In genomic region chrX:86197815-86198214, GRCh38 we compare ENCODE assay signal across 9 cellular contexts. TPM values are rescaled to one million over a fixed set of nuclear protein-coding genes. Genes with fewer than 3 reads are reported as not detected.
"Had no signal": no experiment of that assay in that cellular context is flagged by ENCODE, and none has a peak within 500 bp of the region (broad histone marks: within the 10 kb centered on the region; RNA-seq: fewer than 3 reads in every experiment).

No MANE protein-coding gene starts in this region.

- H3K4me3 Mint-ChIP-seq: GM23338, H9, IgD-negative memory B cell had no signal

- H2AFZ ChIP-seq: GM23338 had no signal

- H3K4me3 ChIP-seq: GM23338 had no signal

- DNase-seq: H9, HCEC 1CT, KG1 had no signal

- H3K27ac Mint-ChIP-seq: GM23338, H9, IgD-negative memory B cell had no signal

- FAIRE-seq: H1, H54, HTR-8/SVneo had no signal

- H3K36me3 Mint-ChIP-seq: IgD-negative memory B cell had no signal

- H3K4me2 ChIP-seq: GM23338 had no signal

- H3K4me1 Mint-ChIP-seq: GM23338, H9, IgD-negative memory B cell had no signal

- ATAC-seq: GM23338 had no signal

RNA-seq across cellular contexts. Expression of gene DACH2, which starts 49.6 kb away (rescaled TPM):
- total RNA-seq: HT-29 had no signal
- polyA plus RNA-seq: IgD-negative memory B cell had no signal
